10 cellular contexts compared by ENCODE assay signal in the genomic region with DNA sequence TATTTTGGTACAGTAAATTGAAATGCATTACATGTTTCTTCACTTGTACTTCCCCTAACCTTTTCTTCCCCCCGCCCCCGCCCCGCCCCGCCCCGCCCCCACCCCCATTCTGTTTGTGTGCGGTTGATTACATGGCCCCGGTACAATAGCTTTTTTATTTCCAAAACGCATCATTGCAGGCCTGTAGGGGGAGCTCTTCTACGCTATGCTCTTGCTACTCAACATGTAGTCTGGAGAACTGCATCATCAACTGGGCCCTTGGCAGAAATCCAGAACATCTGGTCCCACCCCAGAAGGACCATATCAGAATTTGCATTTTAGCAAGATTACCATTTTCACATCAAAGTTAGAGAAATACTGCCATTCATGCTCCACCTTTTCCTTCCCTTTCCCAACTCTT.
DNase-seq lines count a peak whose midpoint lies in the region; ATAC-seq and TF ChIP-seq lines count a peak whose summit lies in the region.
"Had no signal": no experiment of that assay in that cellular context is flagged by ENCODE, and none has a peak within 500 bp of the region (broad histone marks: within the 10 kb centered on the region; RNA-seq: fewer than 3 reads in every experiment).

No MANE protein-coding gene starts in this region.

- H3K36me3 Mint-ChIP-seq in GM23338 (ENCODE audit: low read depth): no peaks in the 10 kb centered on the region
- no peaks in the 10 kb centered on the region for H3K36me3 Mint-ChIP-seq in stimulated activated memory B cell treated with anti-CD40 and anti-IgM and Interleukin-4, amounts not matched to agents 10 μg/mL and 1 μg/mL and 100 μg/mL, for 72 hours
- H3K36me3 Mint-ChIP-seq: activated naive CD8-positive, alpha-beta T cell treated with anti-CD3 and anti-CD28 coated beads, Interleukin-2, amount 10 ng/mL, durations not matched to agents 7 days and 5 days had no signal

- no peak for TF ChIP-seq POLR2A in gastrocnemius medialis (IDR thresholded peaks at IDR 0.05)

- H3K4me3 ChIP-seq in GM23338 (no peak overlapping the region), colonic mucosa (no peak overlapping the region), gastrocnemius medialis (no peak overlapping the region)

- H3K4me1 ChIP-seq in GM23338 (ENCODE audit: insufficient read depth) (no peaks in the 10 kb centered on the region; the same call in 1 of the 2 replicates), colonic mucosa (no peaks in the 10 kb centered on the region), gastrocnemius medialis (no peaks in the 10 kb centered on the region)

- H3K4me1 Mint-ChIP-seq in GM23338: no peaks in the 10 kb centered on the region; the same call in 2 of the 3 replicates
- H3K4me1 Mint-ChIP-seq in stimulated activated memory B cell treated with anti-CD40 and anti-IgM and Interleukin-4, amounts not matched to agents 10 μg/mL and 1 μg/mL and 100 μg/mL, for 72 hours: no peaks in the 10 kb centered on the region
- H3K4me1 Mint-ChIP-seq: activated naive CD8-positive, alpha-beta T cell treated with anti-CD3 and anti-CD28 coated beads, Interleukin-2, amount 10 ng/mL, durations not matched to agents 7 days and 5 days had no signal

- no peaks in the 10 kb centered on the region for H3K27me3 Mint-ChIP-seq in GM23338 (ENCODE audit: insufficient read depth, low read depth, poor library complexity)
- no peaks in the 10 kb centered on the region for H3K27me3 Mint-ChIP-seq in stimulated activated memory B cell treated with anti-CD40 and anti-IgM and Interleukin-4, amounts not matched to agents 10 μg/mL and 1 μg/mL and 100 μg/mL, for 72 hours
- H3K27me3 Mint-ChIP-seq: activated naive CD8-positive, alpha-beta T cell treated with anti-CD3 and anti-CD28 coated beads, Interleukin-2, amount 10 ng/mL, durations not matched to agents 7 days and 5 days had no signal

- H3K36me3 ChIP-seq in GM23338 (ENCODE audit: insufficient read depth): no peaks in the 10 kb centered on the region
- H3K36me3 ChIP-seq in colonic mucosa: no peaks in the 10 kb centered on the region
- H3K36me3 ChIP-seq in gastrocnemius medialis: no peaks in the 10 kb centered on the region

- no peaks in the 10 kb centered on the region for H3K79me2 ChIP-seq in GM23338 (replicated peaks; ENCODE audit: insufficient read depth)

- no peaks in the 10 kb centered on the region for H4K20me1 ChIP-seq in GM23338 (replicated peaks; ENCODE audit: insufficient read depth)

- H3K9ac ChIP-seq in colonic mucosa (ENCODE audit: low read depth in 2 of 2, low read length in 2 of 2): no peak overlapping the region

- H3K4me3 Mint-ChIP-seq in GM23338: no peak overlapping the region
- no peak overlapping the region for H3K4me3 Mint-ChIP-seq in stimulated activated memory B cell treated with anti-CD40 and anti-IgM and Interleukin-4, amounts not matched to agents 10 μg/mL and 1 μg/mL and 100 μg/mL, for 72 hours
- H3K4me3 Mint-ChIP-seq: activated naive CD8-positive, alpha-beta T cell treated with anti-CD3 and anti-CD28 coated beads, Interleukin-2, amount 10 ng/mL, durations not matched to agents 7 days and 5 days had no signal

- H3K27ac Mint-ChIP-seq in GM23338: no peak overlapping the region
- no peak overlapping the region for H3K27ac Mint-ChIP-seq in stimulated activated memory B cell treated with anti-CD40 and anti-IgM and Interleukin-4, amounts not matched to agents 10 μg/mL and 1 μg/mL and 100 μg/mL, for 72 hours
- H3K27ac Mint-ChIP-seq: activated naive CD8-positive, alpha-beta T cell treated with anti-CD3 and anti-CD28 coated beads, Interleukin-2, amount 10 ng/mL, durations not matched to agents 7 days and 5 days had no signal

- intact Hi-C loops in head of caudate nucleus (cut with DNase I): no loop called here
- intact Hi-C loops in colonic mucosa (cut with DNase I): no loop called here
- intact Hi-C loops in gastrocnemius medialis (cut with DNase I; ENCODE audit: low total_unique reads): no loop called here

- peak; percentile 73 for DNase-seq in GM23338 (ENCODE audit: low spot score)
- DNase-seq in RPMI7951 (ENCODE audit: low read depth): peak; percentile 2
- DNase-seq in head of caudate nucleus: peak in 38 of 42 donors; percentile 18 to 84 (median 52)
- DNase-seq in colonic mucosa: no peak
- no peak for DNase-seq in SKM-1 (lab: John Stamatoyannopoulos, UW; ENCODE audit: unreplicated experiment)
- DNase-seq in gastrocnemius medialis: no peak
- DNase-seq: activated naive CD8-positive, alpha-beta T cell treated with anti-CD3 and anti-CD28 coated beads, Interleukin-2, amount 10 ng/mL, durations not matched to agents 7 days and 5 days; NCI-H1436 treated with DMSO at 0.1 percent for 48 hours had no signal

- no peak overlapping the region for H3K4me2 ChIP-seq in GM23338

- TF ChIP-seq CTCF in C4-2B (conservative IDR thresholded peaks at IDR 0.05) (peak; percentile 35), GM23338 (conservative IDR thresholded peaks at IDR 0.05; ENCODE audit: low read depth in 2 of 2) (peak; percentile 42 to 67), colonic mucosa (IDR thresholded peaks at IDR 0.05) (no peak), gastrocnemius medialis (IDR thresholded peaks at IDR 0.05 in 4 of 5, conservative IDR thresholded peaks at IDR 0.05 in 1 of 5) (no peak)

- H3K27ac ChIP-seq in C4-2B: no peak overlapping the region
- H3K27ac ChIP-seq in GM23338 (ENCODE audit: low read depth): no peak overlapping the region
- H3K27ac ChIP-seq in colonic mucosa: no peak overlapping the region
- H3K27ac ChIP-seq in gastrocnemius medialis: no peak overlapping the region

- ATAC-seq in GM23338: peak; percentile 38; the same call in 1 of the 3 replicates
- ATAC-seq in gastrocnemius medialis: no peak
- no peak for ATAC-seq in stimulated activated memory B cell treated with anti-CD40 and anti-IgM and Interleukin-4, amounts not matched to agents 10 μg/mL and 1 μg/mL and 100 μg/mL, for 72 hours

- H3K9me3 ChIP-seq in colonic mucosa: no peaks in the 10 kb centered on the region
- H3K9me3 ChIP-seq in gastrocnemius medialis: no peaks in the 10 kb centered on the region

- H3K9me3 Mint-ChIP-seq in GM23338: no peaks in the 10 kb centered on the region
- H3K9me3 Mint-ChIP-seq in stimulated activated memory B cell treated with anti-CD40 and anti-IgM and Interleukin-4, amounts not matched to agents 10 μg/mL and 1 μg/mL and 100 μg/mL, for 72 hours: no peaks in the 10 kb centered on the region
- H3K9me3 Mint-ChIP-seq: activated naive CD8-positive, alpha-beta T cell treated with anti-CD3 and anti-CD28 coated beads, Interleukin-2, amount 10 ng/mL, durations not matched to agents 7 days and 5 days had no signal

- in situ Hi-C loops in gastrocnemius medialis (cut with MboI; ENCODE audit: low sequenced_read_pairs in 4 of 4): no loop called here

- H3F3A ChIP-seq in GM23338 (replicated peaks; ENCODE audit: low read depth): no peaks in the 10 kb centered on the region

- H3K9me2 ChIP-seq in GM23338 (ENCODE audit: insufficient read depth): peaks cover 4% of the 10 kb centered on the region; the same call in 1 of the 2 replicates

- H2AFZ ChIP-seq in GM23338: no peak overlapping the region

- H3K27me3 ChIP-seq in GM23338 (ENCODE audit: insufficient read depth) (no peaks in the 10 kb centered on the region), colonic mucosa (no peaks in the 10 kb centered on the region), gastrocnemius medialis (no peaks in the 10 kb centered on the region)

TF ChIP-seq in GM23338, 12 proteins besides CTCF, POLR2A, EP300 and RAD21 (continues in another document):
- TF ChIP-seq EZH2phosphoT487 (IDR thresholded peaks at IDR 0.05; ENCODE audit: unreplicated experiment): no peak
- TF ChIP-seq POLR2AphosphoS5 (IDR thresholded peaks at IDR 0.05; ENCODE audit: low read depth): no peak
- TF ChIP-seq ZNF331 (CRISPR knock-in tag; IDR thresholded peaks at IDR 0.05; ENCODE audit: low read depth): no peak
- TF ChIP-seq EZH2 (IDR thresholded peaks at IDR 0.05; ENCODE audit: low read depth, unreplicated experiment): no peak
- TF ChIP-seq JUNB (IDR thresholded peaks at IDR 0.05; ENCODE audit: unreplicated experiment): no peak
- TF ChIP-seq CREB1 (CRISPR knock-in tag; IDR thresholded peaks at IDR 0.05; ENCODE audit: low read depth): no peak
- no peak for TF ChIP-seq ZNF114 (CRISPR knock-in tag; IDR thresholded peaks at IDR 0.05)

Comparison
In these comparisons a context has a peak if more than half of its experiments do, and no peak if none do; other contexts are left out.
1. CTCF ChIP-seq: peak in C4-2B (single experiment) and GM23338 (2 of 2); none in colonic mucosa (single experiment) and gastrocnemius medialis (0 of 5).
2. DNase-seq: peak in GM23338 (single experiment), RPMI7951 (single experiment) and head of caudate nucleus (38 of 42); none in colonic mucosa (single experiment), SKM-1 (single experiment) and gastrocnemius medialis (0 of 2).